ENCODE assay signal across 17 cellular contexts in genomic region chr17:57016764-57017116, GRCh38. TPM values are rescaled to one million over a fixed set of nuclear protein-coding genes. Genes with fewer than 3 reads are reported as not detected.
DNase-seq lines count a peak whose midpoint lies in the region; ATAC-seq, FAIRE-seq and TF ChIP-seq lines count a peak whose summit lies in the region.
"Had no signal": no experiment of that assay in that cellular context is flagged by ENCODE, and none has a peak within 500 bp of the region (broad histone marks: within the 10 kb centered on the region; RNA-seq: fewer than 3 reads in every experiment).

No MANE protein-coding gene starts in this region.

- no peaks in the 10 kb centered on the region for H3K36me3 Mint-ChIP-seq in T-cell

- H3K27me3 ChIP-seq in HUES48 (ENCODE audit: control insufficient read depth, insufficient read depth, low read length) (no peaks in the 10 kb centered on the region), K562 (ENCODE audit: control insufficient read depth in 2 of 2, insufficient read depth in 2 of 2, low read length in 2 of 2) (peaks cover 0 to under 1% of the 10 kb centered on the region in 2 experiments; a peak in 1 of 5 replicates), gastroesophageal sphincter (no peaks in the 10 kb centered on the region)
- H3K27me3 ChIP-seq: suprapubic skin had no signal

- H3K9me3 ChIP-seq in HUES48 (ENCODE audit: control insufficient read depth, insufficient read depth, low read length), result no peaks in the 10 kb centered on the region; the same call in 1 of the 2 replicates
- H3K9me3 ChIP-seq in K562 (replicated peaks; ENCODE audit: control insufficient read depth, insufficient read depth, low read depth, low read length), result no peaks in the 10 kb centered on the region
- no peaks in the 10 kb centered on the region for H3K9me3 ChIP-seq in gastroesophageal sphincter
- H3K9me3 ChIP-seq: mucosa of descending colon, suprapubic skin had no signal

- no peak overlapping the region for H3K4me2 ChIP-seq in K562 (ENCODE audit: insufficient read depth, low read length)

- CTCF ChIA-PET in K562 (lab: Yijun Ruan, JAX; ENCODE audit: low intra/inter-chr PET ratio), result no interaction called here
- CTCF ChIA-PET in T-cell (lab: Charles Lee), result no interaction called here

- no peak for FAIRE-seq in K562 (lab: Jason Lieb, UNC)

- H3K4me1 Mint-ChIP-seq in T-cell, result no peaks in the 10 kb centered on the region

- in situ Hi-C loops in K562 (cut with MboI), result loop anchor here (5.0 kb wide), 1 partner anchor 91 kb away; no protein-coding TSS in a partner anchor

- no peak overlapping the region for H3K27ac Mint-ChIP-seq in T-cell
- H3K27ac Mint-ChIP-seq: activated T-cell treated with anti-CD3 and anti-CD28 coated beads, Interleukin-2, amount 50 U/mL, for 72 hours had no signal

- POLR2A ChIA-PET in K562 (lab: Yijun Ruan, JAX), result no interaction called here
- POLR2A ChIA-PET in T-cell (lab: Charles Lee), result no interaction called here

- no peak overlapping the region for H3K4me3 Mint-ChIP-seq in T-cell
- H3K4me3 Mint-ChIP-seq: activated T-cell treated with anti-CD3 and anti-CD28 coated beads, Interleukin-2, amount 50 U/mL, for 72 hours had no signal

- no TSS peak for BruUV-seq in K562 (replicated peaks; lab: Mats Ljungman, UMichigan)

- peak overlapping the region; percentile 47 for H2AFZ ChIP-seq in K562 (ENCODE audit: low read depth, low read length)

- TF ChIP-seq EP300 in K562 (IDR thresholded peaks at IDR 0.05; ENCODE audit: low read length), result no peak
- TF ChIP-seq EP300 in gastroesophageal sphincter (IDR thresholded peaks at IDR 0.05), result no peak

- TF ChIP-seq RAD21 in K562 (CRISPR knock-in tag; conservative IDR thresholded peaks at IDR 0.05 in 1 of 2, IDR thresholded peaks at IDR 0.05 in 1 of 2), result no peak

- H3K36me3 ChIP-seq in HUES48 (ENCODE audit: control insufficient read depth, insufficient read depth, low read length) (no peaks in the 10 kb centered on the region), K562 (ENCODE audit: control insufficient read depth, insufficient read depth, low read length) (no peaks in the 10 kb centered on the region), gastroesophageal sphincter (no peaks in the 10 kb centered on the region)
- H3K36me3 ChIP-seq: suprapubic skin had no signal

- 28% methylated on average over 3 of the region's 3 CpGs for WGBS in K562 (ENCODE audit: insufficient coverage, low coverage, missing lambda C conversion rate)
- 7 to 43% methylated on average over 3 of the region's 3 CpGs for WGBS in gastroesophageal sphincter (ENCODE audit: low coverage in 1 of 2), 2 donors

- H3K9ac ChIP-seq in HUES48 (ENCODE audit: low read depth, low read length), result no peak overlapping the region
- H3K9ac ChIP-seq in K562 (ENCODE audit: insufficient read depth in 1 of 2, low read depth in 2 of 2, low read length in 2 of 2), result no peak overlapping the region

- H3K27me3 Mint-ChIP-seq in T-cell, result peaks cover 8 to 19% of the 10 kb centered on the region in 2 donors

- intact Hi-C loops in K562 (cut with micrococcal nuclease), result no loop called here

- peak overlapping the region; percentile 59 for H3K27ac ChIP-seq in HUES48 (ENCODE audit: low read depth, low read length)
- no peak overlapping the region for H3K27ac ChIP-seq in K562 (ENCODE audit: extremely low read depth, low read depth, low read length)
- H3K27ac ChIP-seq in gastroesophageal sphincter, result peak overlapping the region in 3 of 4 donors; percentile 71 to 76 (median 76)
- H3K27ac ChIP-seq: suprapubic skin had no signal

- no peaks in the 10 kb centered on the region for H3K9me1 ChIP-seq in K562 (ENCODE audit: control insufficient read depth, insufficient read depth, low read length)

- no peaks in the 10 kb centered on the region for H4K20me1 ChIP-seq in K562 (replicated peaks; ENCODE audit: control insufficient read depth, insufficient read depth, low read length)

- H3K4me3 ChIP-seq in AG10803 (ENCODE audit: low read length) (no peak overlapping the region), HUES48 (ENCODE audit: low read depth, low read length) (no peak overlapping the region), K562 (no peak overlapping the region), gastroesophageal sphincter (no peak overlapping the region)
- H3K4me3 ChIP-seq: dorsolateral prefrontal cortex, mucosa of descending colon, suprapubic skin had no signal

- no peaks in the 10 kb centered on the region for H3K9me3 Mint-ChIP-seq in T-cell
- H3K9me3 Mint-ChIP-seq: activated T-cell treated with anti-CD3 and anti-CD28 coated beads, Interleukin-2, amount 50 U/mL, for 72 hours had no signal

- TF ChIP-seq POLR2A in K562 (conservative IDR thresholded peaks at IDR 0.05) (no peak), gastroesophageal sphincter (IDR thresholded peaks at IDR 0.05) (no peak)

- no peaks in the 10 kb centered on the region for H3K79me2 ChIP-seq in K562 (ENCODE audit: control insufficient read depth, insufficient read depth, low read length)

- TF ChIP-seq CTCF in AG10803 (conservative IDR thresholded peaks at IDR 0.05; ENCODE audit: low read length) (no peak), K562 (IDR thresholded peaks at IDR 0.05 in 2 of 3, conservative IDR thresholded peaks at IDR 0.05 in 1 of 3; ENCODE audit: insufficient read depth in 2 of 3, low read depth in 1 of 3, low read length in 3 of 3) (no peak), gastroesophageal sphincter (IDR thresholded peaks at IDR 0.05) (no peak)

- peaks cover 26% of the 10 kb centered on the region for H3K4me1 ChIP-seq in HUES48 (ENCODE audit: control insufficient read depth, insufficient read depth, low read length)
- peaks cover 6 to 19% of the 10 kb centered on the region in 2 experiments; a peak in 3 of 5 replicates for H3K4me1 ChIP-seq in K562 (replicated peaks in 1 of 2; ENCODE audit: control insufficient read depth in 2 of 2, insufficient read depth in 2 of 2, low read length in 2 of 2)
- H3K4me1 ChIP-seq in gastroesophageal sphincter, result peaks cover 0 to 45% (median 6%) of the 10 kb centered on the region in 3 donors
- H3K4me1 ChIP-seq: suprapubic skin had no signal

- ATAC-seq in K562 (no peak), gastroesophageal sphincter (peak; percentile 42), T-cell (replicated peaks in 1 of 4) (no peak), HG03521 (IDR thresholded peaks at IDR 0.05; ENCODE audit: unreplicated experiment) (no peak)
- ATAC-seq: activated T-cell treated with anti-CD3 and anti-CD28 coated beads, Interleukin-2, amount 50 U/mL, for 72 hours; mucosa of descending colon had no signal

- peak; percentile 34 for DNase-seq in AG10803 (ENCODE audit: low read depth)
- DNase-seq in K562 (ENCODE audit: extremely low read depth in 1 of 4, low spot score in 3 of 4), result no peak
- DNase-seq in NCI-H2171 treated with DMSO at 0.1 percent for 48 hours (lab: John Stamatoyannopoulos, UW), result no peak
- no peak for DNase-seq in T-cell
- no peak for DNase-seq in NOMO-1 (lab: John Stamatoyannopoulos, UW; ENCODE audit: unreplicated experiment in 2 of 2)
- DNase-seq: activated CD4-positive, alpha-beta T cell treated with anti-CD3 and anti-CD28 coated beads for 4 hours; activated T-cell treated with anti-CD3 and anti-CD28 coated beads, Interleukin-2, amount 50 U/mL, for 72 hours; amniotic stem cell; COR-L47; dorsolateral prefrontal cortex; mucosa of descending colon; NCI-H1092 treated with DMSO at 0.1 percent for 48 hours; T-helper 1 cell had no signal

TF ChIP-seq in K562, 482 proteins besides CTCF, POLR2A, EP300 and RAD21 (continues in another document):
- no peak for TF ChIP-seq ZNF239 (CRISPR knock-in tag; IDR thresholded peaks at IDR 0.05)
- TF ChIP-seq FOSL1 (tag; conservative IDR thresholded peaks at IDR 0.05), result peak; percentile 26; the same call in 1 of the 2 replicates
- no peak for TF ChIP-seq E2F3 (CRISPR knock-in tag; IDR thresholded peaks at IDR 0.05)

RNA-seq across cellular contexts. Expression of gene SCPEP1, which starts 38.8 kb away (rescaled TPM):
- 13.2 and 19.1 TPM in 2 replicates for total RNA-seq in K562 (2011; cell fraction: chromatin; rRNA removed; ENCODE audit: low replicate concordance)
- total RNA-seq in K562 (2011; cell fraction: nucleolus; rRNA removed), result 15.3 and 21.4 TPM in 2 replicates
- 16.1 and 19.9 TPM in 2 replicates for total RNA-seq in K562 (2011; cell fraction: nucleoplasm; rRNA removed)
- total RNA-seq in K562 (2014; rRNA removed) (5.1 and 5.8 TPM in 2 replicates), K562 (2014; rRNA removed; fragmentation: Illumina TruSeq; extraction: Trizol) (5.7 and 8.2 TPM in 2 replicates), K562 (2015; rRNA removed; fragmentation: Illumina TruSeq; extraction: Trizol) (7.2 and 7.8 TPM in 2 replicates), K562 (2021) (8.1 and 10.0 TPM in 2 replicates), gastroesophageal sphincter (100 to 1,000 TPM in 1 of 4 donors, 10 to 100 TPM in 3; 84.5 to 104 (median 94.1) TPM), T-cell (10 to 100 TPM; 18.4 to 24.2 (median 22.4) TPM)
- polyA plus RNA-seq in K562 (2011; rRNA removed) (8.1 TPM in 2 replicates), K562 (2014; fragmentation: Illumina TruSeq; extraction: Trizol) (6.6 TPM in 2 replicates), K562 (2014; fragmentation: Nextera tagmentation; extraction: Ambion mirVana) (10 to 100 TPM; 12.2 to 14.8 TPM), K562 (2014; rRNA removed) (5.4 and 6.8 TPM in 2 replicates)
- polyA plus RNA-seq in K562 (2011; cell fraction: cytosol; rRNA removed), result 4.1 and 5.1 TPM in 2 replicates
- polyA plus RNA-seq in K562 (2011; cell fraction: nucleus; rRNA removed), result 12.2 and 20.2 TPM in 2 replicates
- polyA plus RNA-seq in K562 (2012), result 9.6 and 13.4 TPM in 2 replicates
- polyA minus RNA-seq in K562 (2011; rRNA and poly(A)+ RNA removed), result 2.9 and 4.1 TPM in 2 replicates
- polyA minus RNA-seq in K562 (2011; cell fraction: cytosol; rRNA and poly(A)+ RNA removed), result 2.6 and 3.1 TPM in 2 replicates
- 3.3 and 4.4 TPM in 2 replicates for polyA minus RNA-seq in K562 (2011; cell fraction: nucleus; rRNA and poly(A)+ RNA removed)

RNA-seq across cellular contexts. Expression of gene COIL, which starts 55.9 kb away (rescaled TPM):
- total RNA-seq in K562 (2011; cell fraction: chromatin; rRNA removed; ENCODE audit: low replicate concordance), result 7.4 and 16.0 TPM in 2 replicates
- total RNA-seq in K562 (2011; cell fraction: nucleolus; rRNA removed), result 4.8 and 6.1 TPM in 2 replicates
- total RNA-seq in K562 (2011; cell fraction: nucleoplasm; rRNA removed), result 7.6 and 15.8 TPM in 2 replicates
- 25.2 and 25.7 TPM in 2 replicates for total RNA-seq in K562 (2014; rRNA removed)
- total RNA-seq in K562 (2014; rRNA removed; fragmentation: Illumina TruSeq; extraction: Trizol), result 37.5 and 42.3 TPM in 2 replicates
- total RNA-seq in K562 (2015; rRNA removed; fragmentation: Illumina TruSeq; extraction: Trizol), result 37.7 and 40.9 TPM in 2 replicates
- 28.7 and 29.4 TPM in 2 replicates for total RNA-seq in K562 (2021)
- polyA plus RNA-seq in K562 (2011; rRNA removed), result 18.3 and 25.9 TPM in 2 replicates
- 5.5 and 9.5 TPM in 2 replicates for polyA plus RNA-seq in K562 (2011; cell fraction: cytosol; rRNA removed)
- 5.8 and 7.7 TPM in 2 replicates for polyA plus RNA-seq in K562 (2011; cell fraction: nucleus; rRNA removed)
- 18.5 and 24.7 TPM in 2 replicates for polyA plus RNA-seq in K562 (2012)
- polyA plus RNA-seq in K562 (2014; fragmentation: Illumina TruSeq; extraction: Trizol), result 33.2 and 41.3 TPM in 2 replicates
- polyA plus RNA-seq in K562 (2014; fragmentation: Nextera tagmentation; extraction: Ambion mirVana), result 10 to 100 TPM; 23.9 to 30.8 TPM
- polyA plus RNA-seq in K562 (2014; rRNA removed), result 26.0 and 29.0 TPM in 2 replicates
- polyA minus RNA-seq in K562 (2011; rRNA and poly(A)+ RNA removed), result 19.6 and 21.9 TPM in 2 replicates
- 5.7 and 9.2 TPM in 2 replicates for polyA minus RNA-seq in K562 (2011; cell fraction: cytosol; rRNA and poly(A)+ RNA removed)
- 5.5 and 7.4 TPM in 2 replicates for polyA minus RNA-seq in K562 (2011; cell fraction: nucleus; rRNA and poly(A)+ RNA removed)
- total RNA-seq in gastroesophageal sphincter, result 10 to 100 TPM in 3 of 4 donors, 1 to 10 TPM in 1; 10.0 to 16.9 (median 10.9) TPM
- total RNA-seq in T-cell, result 10 to 100 TPM; 14.7 to 19.2 (median 15.7) TPM
